In genomic region chr4:25466966-25467697, GRCh38 we compare ENCODE assay signal across 23 cellular contexts.
"Had no signal": no experiment of that assay in that cellular context is flagged by ENCODE, and none has a peak within 500 bp of the region (broad histone marks: within the 10 kb centered on the region; RNA-seq: fewer than 3 reads in every experiment).

No MANE protein-coding gene starts in this region.

- H3K27ac Mint-ChIP-seq: activated CD4-positive, alpha-beta T cell treated with anti-CD3 and anti-CD28 coated beads, Interleukin-2, amount 10 ng/mL, durations not matched to agents 24 days and 14 days; activated CD8-positive, alpha-beta T cell treated with anti-CD3 and anti-CD28 coated beads for 36 hours; activated naive CD4-positive, alpha-beta T cell treated with anti-CD3 and anti-CD28 coated beads for 36 hours; activated T-helper 2 cell treated with anti-CD3 and anti-CD28 coated beads, Interferon-gamma antibody, Interleukin-2, Interleukin-4, amounts not matched to agents 10 μg/mL and 5 μg/mL and 100 μg/mL, durations not matched to agents 14 hours and 24 hours and 36 hours; endodermal cell; naive thymus-derived CD4-positive, alpha-beta T cell; neural progenitor cell had no signal

- H3K27ac ChIP-seq: ascending aorta, cardiac muscle cell, dorsolateral prefrontal cortex, neural progenitor cell, prostate gland, spleen, tibial artery had no signal

- H3K4me1 Mint-ChIP-seq: activated CD4-positive, alpha-beta T cell treated with anti-CD3 and anti-CD28 coated beads, Interleukin-2, amount 10 ng/mL, durations not matched to agents 24 days and 14 days; endodermal cell; naive thymus-derived CD4-positive, alpha-beta T cell; neural progenitor cell had no signal

- ATAC-seq: activated CD8-positive, alpha-beta T cell treated with anti-CD3 and anti-CD28 coated beads for 36 hours; naive thymus-derived CD4-positive, alpha-beta T cell had no signal

- H3K27me3 Mint-ChIP-seq: activated CD4-positive, alpha-beta T cell treated with anti-CD3 and anti-CD28 coated beads, Interleukin-2, amount 10 ng/mL, durations not matched to agents 24 days and 14 days; activated CD8-positive, alpha-beta T cell treated with anti-CD3 and anti-CD28 coated beads for 36 hours; naive thymus-derived CD4-positive, alpha-beta T cell had no signal

- H3K27me3 ChIP-seq: ascending aorta, cardiac muscle cell, dorsolateral prefrontal cortex, neural progenitor cell, spleen, tibial artery had no signal

- H3K4me3 Mint-ChIP-seq: activated CD4-positive, alpha-beta T cell treated with anti-CD3 and anti-CD28 coated beads, Interleukin-2, amount 10 ng/mL, durations not matched to agents 24 days and 14 days; activated CD8-positive, alpha-beta T cell treated with anti-CD3 and anti-CD28 coated beads for 36 hours; activated naive CD4-positive, alpha-beta T cell treated with anti-CD3 and anti-CD28 coated beads for 36 hours; endodermal cell; naive thymus-derived CD4-positive, alpha-beta T cell; neural progenitor cell had no signal

- H3K36me3 ChIP-seq: ascending aorta, cardiac muscle cell, neural progenitor cell, prostate gland, spleen had no signal

- H3K9ac ChIP-seq: neural progenitor cell had no signal

- H3K9me3 Mint-ChIP-seq: activated CD4-positive, alpha-beta T cell treated with anti-CD3 and anti-CD28 coated beads, Interleukin-2, amount 10 ng/mL, durations not matched to agents 24 days and 14 days; endodermal cell; neural progenitor cell had no signal

- H3K36me3 Mint-ChIP-seq: neural progenitor cell had no signal

- H3K4me2 ChIP-seq: neural progenitor cell had no signal

- DNase-seq: activated CD4-positive, alpha-beta T cell treated with anti-CD3 and anti-CD28 coated beads, Interleukin-2, amount 10 ng/mL, durations not matched to agents 24 days and 14 days; activated CD4-positive, CD25-positive, alpha-beta regulatory T cell; activated CD8-positive, alpha-beta T cell treated with anti-CD3 and anti-CD28 coated beads for 36 hours; activated naive CD4-positive, alpha-beta T cell treated with anti-CD3 and anti-CD28 coated beads for 36 hours; activated T-cell treated with anti-CD3 and anti-CD28 coated beads, Interleukin-2, amount 50 U/mL, for 1 hour; dorsolateral prefrontal cortex; endodermal cell; erythroblast; left cardiac atrium; mesendoderm; naive thymus-derived CD4-positive, alpha-beta T cell; right cardiac atrium; spleen; stimulated activated CD8-positive, alpha-beta memory T cell treated with anti-CD3 and anti-CD28 coated beads, Interleukin-4, amount 100 ng/mL, for 48 hours; stimulated activated naive CD4-positive, alpha-beta T cell; substantia nigra; T-helper 9 cell; tibial artery had no signal

- H3K9me3 ChIP-seq: ascending aorta, prostate gland had no signal

- H3K4me1 ChIP-seq: ascending aorta, neural progenitor cell, prostate gland, spleen, tibial artery had no signal

- H2AFZ ChIP-seq: neural progenitor cell had no signal

- H3K4me3 ChIP-seq: ascending aorta, cardiac muscle cell, dorsolateral prefrontal cortex, neural progenitor cell, prostate gland, spleen, tibial artery had no signal
